ENCODE assay signal across 25 cellular contexts in the genomic region with DNA sequence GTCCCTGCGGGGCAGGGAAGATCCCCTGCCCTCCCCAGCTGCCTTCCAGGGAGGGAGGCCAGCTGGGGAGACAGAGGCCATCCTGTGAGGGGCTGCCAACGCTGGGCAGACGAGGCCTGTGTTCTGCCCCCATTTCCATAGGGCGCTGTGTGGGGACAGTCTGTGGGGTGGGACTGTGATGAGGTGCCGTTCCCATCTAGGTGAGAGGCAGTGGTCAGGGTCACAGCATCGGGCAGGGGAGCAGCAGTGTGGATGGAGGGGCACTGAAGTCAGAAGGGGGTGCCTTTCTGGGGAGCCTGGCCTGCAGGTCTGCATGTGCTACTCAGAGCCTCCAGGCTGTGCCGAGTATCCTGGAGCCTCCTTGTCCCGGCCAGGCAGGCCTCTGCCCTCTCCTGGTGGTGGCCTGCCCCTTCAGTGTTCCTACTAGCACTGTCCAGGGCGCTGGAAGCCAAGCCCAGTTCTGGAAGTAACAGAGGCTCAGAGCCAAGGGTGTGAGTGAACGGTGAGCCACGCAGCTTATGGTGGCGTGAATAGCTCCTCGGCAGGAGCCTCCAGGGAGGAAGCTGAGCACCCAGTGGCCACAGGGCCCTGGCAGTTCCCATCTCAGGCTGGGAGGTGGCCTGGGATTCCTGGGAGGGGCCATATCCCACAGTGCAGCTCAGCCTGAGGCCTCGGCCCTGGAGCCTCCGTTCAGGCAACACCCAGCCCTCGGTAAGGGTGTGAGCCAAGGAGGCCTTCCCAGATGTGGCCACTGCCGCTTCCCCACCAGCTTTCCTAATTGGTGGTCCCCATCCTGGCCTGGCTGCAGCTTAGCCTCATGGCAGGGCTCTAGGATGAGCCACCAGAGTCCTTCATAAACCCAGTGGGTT. TPM values are rescaled to one million over a fixed set of nuclear protein-coding genes. Genes with fewer than 3 reads are reported as not detected.
DNase-seq lines count a peak whose midpoint lies in the region; ATAC-seq and TF ChIP-seq lines count a peak whose summit lies in the region.
"Had no signal": no experiment of that assay in that cellular context is flagged by ENCODE, and none has a peak within 500 bp of the region (broad histone marks: within the 10 kb centered on the region; RNA-seq: fewer than 3 reads in every experiment).

No MANE protein-coding gene starts in this region.

- no peak overlapping the region for H3K27ac ChIP-seq in aorta (ENCODE audit: low read depth in 1 of 2, low read length in 2 of 2)
- H3K27ac ChIP-seq: C4-2B, gastroesophageal sphincter, KMS-11, tibial artery had no signal

- no peaks in the 10 kb centered on the region for H3K4me1 Mint-ChIP-seq in glutamatergic neuron (ENCODE audit: low read depth, unreplicated experiment)

- ATAC-seq in left cardiac atrium (no peak), aorta (ENCODE audit: low FRiP score) (no peak), HG03378 (IDR thresholded peaks at IDR 0.05; ENCODE audit: unreplicated experiment) (no peak), HG03097 (IDR thresholded peaks at IDR 0.05; ENCODE audit: low FRiP score, unreplicated experiment) (no peak)
- ATAC-seq: activated CD8-positive, alpha-beta T cell treated with anti-CD3 and anti-CD28 coated beads, Interleukin-2, amount 10 ng/mL, durations not matched to agents 7 days and 5 days; gastroesophageal sphincter; stimulated activated naive CD8-positive, alpha-beta T cell treated with anti-CD3 and anti-CD28 coated beads, Interleukin-15, Interleukin-2, amounts not matched to agents 100 U/mL and 50 U/mL, for 24 hours had no signal

- TF ChIP-seq CTCF in glutamatergic neuron (IDR thresholded peaks at IDR 0.05; ENCODE audit: partially characterized antibody, unreplicated experiment) = no peak

- no peaks in the 10 kb centered on the region for H3K4me1 ChIP-seq in aorta (ENCODE audit: control insufficient read depth in 1 of 2, insufficient read depth in 2 of 2, low read length in 2 of 2)
- H3K4me1 ChIP-seq: gastroesophageal sphincter, tibial artery had no signal

- no peaks in the 10 kb centered on the region for H3K36me3 ChIP-seq in aorta (ENCODE audit: control insufficient read depth in 1 of 2, insufficient read depth in 2 of 2, low read length in 1 of 2)
- H3K36me3 ChIP-seq: gastroesophageal sphincter, tibial artery had no signal

- DNase-seq in cardiac septum (ENCODE audit: low spot score) = peak; percentile 70
- DNase-seq in left cardiac atrium = no peak
- peak; percentile 44 for DNase-seq in RKO (ENCODE audit: low spot score)
- DNase-seq in glutamatergic neuron = peak; percentile 8
- peak; percentile 29 to 57 for DNase-seq in aorta
- DNase-seq in AML-193 (lab: John Stamatoyannopoulos, UW) = no peak
- DNase-seq: activated CD4-positive, alpha-beta T cell treated with anti-CD3 and anti-CD28 coated beads for 1 hour; activated CD8-positive, alpha-beta T cell treated with anti-CD3 and anti-CD28 coated beads, Interleukin-2, amount 10 ng/mL, durations not matched to agents 7 days and 5 days; activated naive CD4-positive, alpha-beta T cell treated with anti-CD3 and anti-CD28 coated beads for 36 hours; activated T-cell treated with anti-CD3 and anti-CD28 coated beads, Interleukin-2, amount 50 U/mL, for 1 hour; anterior cingulate cortex; effector CD4-positive, alpha-beta T cell; erythroblast; NCI-H1048; NCI-H187 treated with DMSO at 0.1 percent for 48 hours; NCI-H69; SHP77; small intestine; stimulated activated naive CD8-positive, alpha-beta T cell treated with anti-CD3 and anti-CD28 coated beads, Interleukin-15, Interleukin-2, amounts not matched to agents 100 U/mL and 50 U/mL, for 24 hours; tibial artery had no signal

- H3K27me3 Mint-ChIP-seq in glutamatergic neuron (ENCODE audit: unreplicated experiment) = peaks cover 2% of the 10 kb centered on the region

- 79 to 81% methylated on average over 17 of the region's 17 CpGs for WGBS in aorta, 2 donors

- no peak overlapping the region for H3K4me3 Mint-ChIP-seq in glutamatergic neuron (ENCODE audit: unreplicated experiment)
- H3K4me3 Mint-ChIP-seq: activated CD8-positive, alpha-beta T cell treated with anti-CD3 and anti-CD28 coated beads, Interleukin-2, amount 10 ng/mL, durations not matched to agents 7 days and 5 days; activated naive CD4-positive, alpha-beta T cell treated with anti-CD3 and anti-CD28 coated beads for 36 hours had no signal

- H3K27ac Mint-ChIP-seq in glutamatergic neuron (ENCODE audit: unreplicated experiment) = no peak overlapping the region
- H3K27ac Mint-ChIP-seq: activated CD8-positive, alpha-beta T cell treated with anti-CD3 and anti-CD28 coated beads, Interleukin-2, amount 10 ng/mL, durations not matched to agents 7 days and 5 days; activated naive CD4-positive, alpha-beta T cell treated with anti-CD3 and anti-CD28 coated beads for 36 hours had no signal

- H3K9me3 Mint-ChIP-seq in glutamatergic neuron (ENCODE audit: unreplicated experiment) = peaks cover 3% of the 10 kb centered on the region
- H3K9me3 Mint-ChIP-seq: activated naive CD4-positive, alpha-beta T cell treated with anti-CD3 and anti-CD28 coated beads for 36 hours had no signal

- intact Hi-C loops in cardiac septum (cut with DNase I) (no loop called here), left cardiac atrium (cut with DNase I) (no loop called here), aorta (cut with DNase I) (no loop called here)

- H3K9me3 ChIP-seq in aorta (ENCODE audit: control insufficient read depth, low read length) = no peaks in the 10 kb centered on the region
- H3K9me3 ChIP-seq: gastroesophageal sphincter, tibial artery had no signal

- H3K36me3 Mint-ChIP-seq in glutamatergic neuron (ENCODE audit: unreplicated experiment) = no peaks in the 10 kb centered on the region

- H3K27me3 ChIP-seq in aorta (ENCODE audit: control insufficient read depth in 1 of 2, insufficient read depth in 2 of 2, low read length in 1 of 2) = no peaks in the 10 kb centered on the region
- H3K27me3 ChIP-seq: gastroesophageal sphincter had no signal

- H3K4me3 ChIP-seq in aorta (ENCODE audit: low read length in 2 of 2) = no peak overlapping the region
- H3K4me3 ChIP-seq: gastroesophageal sphincter, tibial artery had no signal

RNA-seq across cellular contexts. Expression of a gene that starts 23.3 kb away (rescaled TPM):
- total RNA-seq in cardiac septum (14.2 TPM), left cardiac atrium (10 to 100 TPM; 12.0 to 17.0 TPM), glutamatergic neuron (ENCODE audit: unreplicated experiment) (28.3 TPM), aorta (10 to 100 TPM; 32.7 to 35.8 TPM)
- polyA plus RNA-seq in aorta = 10 to 100 TPM; 18.2 to 20.1 TPM

RNA-seq across cellular contexts. Expression of a gene that starts 38.1 kb away (rescaled TPM):
- total RNA-seq in cardiac septum = 0.94 TPM
- total RNA-seq in left cardiac atrium = 1 to 10 TPM in 1 of 2 donors, under 1 TPM in 1; 0.84 to 6.1 TPM
- 34.7 TPM for total RNA-seq in glutamatergic neuron (ENCODE audit: unreplicated experiment)
- 1 to 10 TPM in 1 of 2 donors, under 1 TPM in 1; 0.29 to 2.5 TPM for total RNA-seq in aorta
- under 1 TPM in 1 of 2 donors, not detected in 1; 0.25 TPM for polyA plus RNA-seq in aorta

Comparison
In these comparisons a context has a peak if more than half of its experiments do, and no peak if none do; other contexts are left out.
1. DNase-seq: peak in cardiac septum (single experiment), RKO (single experiment), glutamatergic neuron (single experiment) and aorta (2 of 2); none in left cardiac atrium (single experiment) and AML-193 (0 of 2).